9 cellular contexts compared by ENCODE assay signal in the genomic region with DNA sequence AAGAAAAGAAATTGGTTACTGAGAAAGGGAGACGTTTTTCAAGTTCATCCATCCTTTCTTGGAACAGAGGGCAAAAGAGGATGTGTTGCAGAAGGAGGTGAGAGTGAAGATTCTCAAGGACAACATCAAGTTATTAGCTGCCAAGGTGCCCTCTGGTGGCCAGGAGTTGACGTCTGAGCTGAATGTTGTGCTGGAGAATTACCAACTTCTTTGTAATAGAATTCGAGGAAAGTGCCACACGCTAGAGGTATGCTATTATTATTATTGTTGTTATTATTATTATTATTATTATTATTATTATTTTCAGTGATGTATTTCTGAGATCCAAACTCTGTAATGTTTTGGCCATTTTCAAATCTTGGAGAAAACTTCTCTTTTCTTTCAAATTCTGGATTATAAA.
DNase-seq lines count a peak whose midpoint lies in the region; ATAC-seq, FAIRE-seq and TF ChIP-seq lines count a peak whose summit lies in the region.
"Had no signal": no experiment of that assay in that cellular context is flagged by ENCODE, and none has a peak within 500 bp of the region (broad histone marks: within the 10 kb centered on the region; RNA-seq: fewer than 3 reads in every experiment).

No MANE protein-coding gene starts in this region.

- peak; percentile 48 to 77 (median 49) for DNase-seq in CD8-positive, alpha-beta memory T cell
- peak; percentile 68 for DNase-seq in HTR-8/SVneo (ENCODE audit: insufficient read length, low spot score)
- DNase-seq in Panc1 (ENCODE audit: low read depth, low spot score), result peak; percentile 77
- peak; percentile 68 for DNase-seq in activated T-cell treated with anti-CD3 and anti-CD28 coated beads, Interleukin-2, amount 50 U/mL, for 4 hours
- DNase-seq in fibroblast of peridontal ligament (ENCODE audit: extremely low read depth), result peak; percentile 83
- peak in 38 of 56 donors; percentile 0 to 80 (median 13) for DNase-seq in nucleus accumbens (lab: John Stamatoyannopoulos, UW)
- peak; percentile 93 for DNase-seq in testis

- H3K27ac Mint-ChIP-seq in CD8-positive, alpha-beta memory T cell, result peak overlapping the region in 6 of 8 donors; percentile 10 to 78 (median 54)
- H3K27ac Mint-ChIP-seq: activated naive CD8-positive, alpha-beta T cell had no signal

- no peaks in the 10 kb centered on the region for H3K27me3 ChIP-seq in CD8-positive, alpha-beta memory T cell (ENCODE audit: insufficient read depth, low read length, poor library complexity, severe bottlenecking)
- H3K27me3 ChIP-seq in Panc1 (ENCODE audit: control insufficient read depth, insufficient read depth, low read length) (no peaks in the 10 kb centered on the region), testis (no peaks in the 10 kb centered on the region)

- TF ChIP-seq CTCF in Panc1 (IDR thresholded peaks at IDR 0.05) (peak; percentile 78), testis (IDR thresholded peaks at IDR 0.05) (peak; percentile 60 to 70 (median 60))

- peak; percentile 79 for ATAC-seq in GM19455 (IDR thresholded peaks at IDR 0.05; ENCODE audit: unreplicated experiment)
- peak; percentile 93 for ATAC-seq in Panc1
- ATAC-seq in activated T-cell treated with anti-CD3 and anti-CD28 coated beads, Interleukin-2, amount 50 U/mL, for 4 hours, result peak; percentile 66 to 75

- WGBS in testis, 2 donors, result 26 to 29% methylated on average over 4 of the region's 4 CpGs

- peaks cover 11 to 72% (median 19%) of the 10 kb centered on the region in 3 donors for H3K36me3 Mint-ChIP-seq in CD8-positive, alpha-beta memory T cell
- peaks cover 21% of the 10 kb centered on the region for H3K36me3 Mint-ChIP-seq in activated T-cell treated with anti-CD3 and anti-CD28 coated beads, Interleukin-2, amount 50 U/mL, for 4 hours (ENCODE audit: insufficient read depth)

- POLR2A ChIA-PET in CD8-positive, alpha-beta memory T cell (lab: Charles Lee), result interaction anchor here (0.5 kb wide), 1 partner anchor 97 kb away, joined by 3 read pairs; no protein-coding TSS in a partner anchor
- POLR2A ChIA-PET in Panc1 (lab: Charles Lee), result interaction anchor here (0.7 kb wide), 1 partner anchor 190 kb away, joined by 3 read pairs; no protein-coding TSS in a partner anchor

- peaks cover 10 to 23% (median 13%) of the 10 kb centered on the region in 3 donors for H3K4me1 Mint-ChIP-seq in CD8-positive, alpha-beta memory T cell
- peaks cover 6% of the 10 kb centered on the region for H3K4me1 Mint-ChIP-seq in activated T-cell treated with anti-CD3 and anti-CD28 coated beads, Interleukin-2, amount 50 U/mL, for 4 hours (ENCODE audit: low read depth)

- no peaks in the 10 kb centered on the region for H3K9me3 ChIP-seq in CD8-positive, alpha-beta memory T cell (ENCODE audit: low read length)
- no peaks in the 10 kb centered on the region for H3K9me3 ChIP-seq in Panc1 (ENCODE audit: control insufficient read depth, insufficient read depth, low read depth, low read length)
- H3K9me3 ChIP-seq in testis, result no peaks in the 10 kb centered on the region

- no peak overlapping the region for H3K4me3 Mint-ChIP-seq in CD8-positive, alpha-beta memory T cell
- no peak overlapping the region for H3K4me3 Mint-ChIP-seq in activated T-cell treated with anti-CD3 and anti-CD28 coated beads, Interleukin-2, amount 50 U/mL, for 4 hours
- H3K4me3 Mint-ChIP-seq: activated naive CD8-positive, alpha-beta T cell had no signal

- intact Hi-C loops in Panc1 (cut with micrococcal nuclease; ENCODE audit: unreplicated experiment) (loop anchor here (1.0 to 5.0 kb wide), 3 partner anchors 195 to 377 kb away; a partner anchor contains a TSS), testis (cut with DNase I; ENCODE audit: low total_unique reads) (no loop called here)

- no peaks in the 10 kb centered on the region for H3K27me3 Mint-ChIP-seq in CD8-positive, alpha-beta memory T cell
- no peaks in the 10 kb centered on the region for H3K27me3 Mint-ChIP-seq in activated T-cell treated with anti-CD3 and anti-CD28 coated beads, Interleukin-2, amount 50 U/mL, for 4 hours (ENCODE audit: low read depth)
- H3K27me3 Mint-ChIP-seq: activated naive CD8-positive, alpha-beta T cell had no signal

- no peak for TF ChIP-seq POLR2A in testis (IDR thresholded peaks at IDR 0.05)

- in situ Hi-C loops in Panc1 (cut with HindIII; ENCODE audit: low pct_unique_long_range_greater_than_20kb, low sequenced_read_pairs), result loop anchor here (25.0 kb wide), 1 partner anchor 370 kb away; no protein-coding TSS in a partner anchor

- peaks cover 17% of the 10 kb centered on the region for H3K36me3 ChIP-seq in CD8-positive, alpha-beta memory T cell (ENCODE audit: insufficient read depth, low read length)
- H3K36me3 ChIP-seq in Panc1 (ENCODE audit: control insufficient read depth, insufficient read depth, low read length), result peaks cover 13% of the 10 kb centered on the region; the same call in 1 of the 2 replicates
- no peaks in the 10 kb centered on the region for H3K36me3 ChIP-seq in testis (ENCODE audit: low read depth, missing control alignments)

- H3K9me3 Mint-ChIP-seq in CD8-positive, alpha-beta memory T cell, result no peaks in the 10 kb centered on the region
- H3K9me3 Mint-ChIP-seq in activated T-cell treated with anti-CD3 and anti-CD28 coated beads, Interleukin-2, amount 50 U/mL, for 4 hours, result no peaks in the 10 kb centered on the region

- no TSS peak for BruUV-seq in Panc1 (replicated peaks; lab: Mats Ljungman, UMichigan)

- no peak overlapping the region for H3K27ac ChIP-seq in CD8-positive, alpha-beta memory T cell (ENCODE audit: low read depth, low read length)
- no peak overlapping the region for H3K27ac ChIP-seq in Panc1 (ENCODE audit: low read length)
- peak overlapping the region in 1 of 2 donors; percentile 31 for H3K27ac ChIP-seq in testis

- peak; percentile 72 for FAIRE-seq in HTR-8/SVneo (lab: Jason Lieb, UNC)

- H3K4me3 ChIP-seq in CD8-positive, alpha-beta memory T cell (ENCODE audit: low read length), result no peak overlapping the region
- H3K4me3 ChIP-seq in Panc1 (ENCODE audit: low read depth in 2 of 2, low read length in 2 of 2) (no peak overlapping the region), testis (no peak overlapping the region)

- H3K4me1 ChIP-seq in CD8-positive, alpha-beta memory T cell (ENCODE audit: insufficient read depth, low read length), result no peaks in the 10 kb centered on the region
- H3K4me1 ChIP-seq in Panc1 (ENCODE audit: control insufficient read depth, insufficient read depth, low read length) (no peaks in the 10 kb centered on the region), testis (peaks cover 9% of the 10 kb centered on the region)

- CTCF ChIA-PET in CD8-positive, alpha-beta memory T cell (lab: Charles Lee), result interaction anchor here (0.6 to 2.4 kb wide), 14 partner anchors 9 to 1395 kb away, joined by 3 to 9 read pairs (median 3); a partner anchor contains a TSS
- CTCF ChIA-PET in Panc1 (lab: Charles Lee), result interaction anchor here (0.9 kb wide), 1 partner anchor 807 kb away, joined by 3 read pairs; no protein-coding TSS in a partner anchor

Comparison
In these comparisons a context has a peak if more than half of its experiments do, and no peak if none do; other contexts are left out.
1. DNase-seq: peak in every context shown above with its lines; median percentile 93 in testis; 83 in fibroblast of peridontal ligament; 77 in Panc1; 68 in HTR-8/SVneo; 68 in activated T-cell treated with anti-CD3 and anti-CD28 coated beads, Interleukin-2, amount 50 U/mL, for 4 hours; 49 in CD8-positive, alpha-beta memory T cell; 13 in nucleus accumbens.